Comparison of ENCODE assay signal across 8 cellular contexts in genomic region chr21:46098303-46099141, GRCh38. TPM values are rescaled to one million over a fixed set of nuclear protein-coding genes. Genes with fewer than 3 reads are reported as not detected.
DNase-seq lines count a peak whose midpoint lies in the region; ATAC-seq, FAIRE-seq and TF ChIP-seq lines count a peak whose summit lies in the region.

No MANE protein-coding gene starts in this region.

- H3K27me3 Mint-ChIP-seq in activated T-cell treated with anti-CD3 and anti-CD28 coated beads, Interleukin-2, amount 50 U/mL, for 24 hours, result peaks cover 34% of the 10 kb centered on the region

- H3K27ac Mint-ChIP-seq in activated T-cell treated with anti-CD3 and anti-CD28 coated beads, Interleukin-2, amount 50 U/mL, for 24 hours, result no peak overlapping the region

- H3K27me3 ChIP-seq in right atrium auricular region, result no peaks in the 10 kb centered on the region
- H3K27me3 ChIP-seq in gastrocnemius medialis, result peaks cover 21 to 50% (median 27%) of the 10 kb centered on the region in 3 donors

- H3K4me1 ChIP-seq in right atrium auricular region (peaks cover 0 to 6% of the 10 kb centered on the region in 2 donors), gastrocnemius medialis (no peaks in the 10 kb centered on the region)

- no peaks in the 10 kb centered on the region for H3K36me3 Mint-ChIP-seq in activated T-cell treated with anti-CD3 and anti-CD28 coated beads, Interleukin-2, amount 50 U/mL, for 24 hours (ENCODE audit: low read depth)

- H3K4me1 Mint-ChIP-seq in activated T-cell treated with anti-CD3 and anti-CD28 coated beads, Interleukin-2, amount 50 U/mL, for 24 hours (ENCODE audit: low read depth), result peaks cover 5% of the 10 kb centered on the region

- intact Hi-C loops in gastrocnemius medialis (cut with DNase I; ENCODE audit: low total_unique reads), result loop anchor here (2.0 kb wide), 1 partner anchor 128 kb away; no protein-coding TSS in a partner anchor

- H3K4me3 Mint-ChIP-seq in activated T-cell treated with anti-CD3 and anti-CD28 coated beads, Interleukin-2, amount 50 U/mL, for 24 hours, result peak overlapping the region; percentile 65

- peaks cover 0 to 15% of the 10 kb centered on the region in 2 donors for H3K9me3 ChIP-seq in right atrium auricular region
- no peaks in the 10 kb centered on the region for H3K9me3 ChIP-seq in gastrocnemius medialis

- TF ChIP-seq POLR2A in GM12891 (IDR thresholded peaks at IDR 0.05; ENCODE audit: low read depth, low read length), result no peak
- peak in 1 of 2 donors; percentile 7 for TF ChIP-seq POLR2A in gastrocnemius medialis (IDR thresholded peaks at IDR 0.05)

- peak; percentile 26 for DNase-seq in GM12891 (ENCODE audit: insufficient read length, low spot score)
- peak; percentile 53 for DNase-seq in activated T-cell treated with anti-CD3 and anti-CD28 coated beads, Interleukin-2, amount 50 U/mL, for 24 hours
- DNase-seq in right atrium auricular region (ENCODE audit: low spot score), result peak; percentile 57
- DNase-seq in gastrocnemius medialis, result peak in 1 of 2 donors; percentile 10
- no peak for DNase-seq in GM10266 (ENCODE audit: extremely low spot score)
- DNase-seq in H4 (ENCODE audit: low spot score), result no peak
- DNase-seq in inferior parietal cortex (ENCODE audit: extremely low spot score), result no peak

- in situ Hi-C loops in gastrocnemius medialis (cut with MboI; ENCODE audit: low sequenced_read_pairs in 4 of 4), result no loop called here

- ATAC-seq in gastrocnemius medialis (peak in 1 of 2 donors; percentile 34), GM21367 (IDR thresholded peaks at IDR 0.05; ENCODE audit: unreplicated experiment) (no peak)

- no peaks in the 10 kb centered on the region for H3K36me3 ChIP-seq in right atrium auricular region
- no peaks in the 10 kb centered on the region for H3K36me3 ChIP-seq in gastrocnemius medialis

- H3K4me3 ChIP-seq in right atrium auricular region (peak overlapping the region; percentile 74 to 88), gastrocnemius medialis (peak overlapping the region; percentile 54 to 58 (median 56))

- no peak for TF ChIP-seq CTCF in right atrium auricular region (IDR thresholded peaks at IDR 0.05)
- no peak for TF ChIP-seq CTCF in gastrocnemius medialis (IDR thresholded peaks at IDR 0.05 in 4 of 5, conservative IDR thresholded peaks at IDR 0.05 in 1 of 5)
- TF ChIP-seq CTCF in GM10266 (IDR thresholded peaks at IDR 0.05; ENCODE audit: control insufficient read depth, insufficient read depth, low read depth, missing control alignments), result no peak

- no peak for FAIRE-seq in GM12891 (lab: Jason Lieb, UNC)

- H3K27ac ChIP-seq in right atrium auricular region (peak overlapping the region; percentile 91 to 93), gastrocnemius medialis (peak overlapping the region; percentile 67 to 83 (median 80))

- peaks cover 7% of the 10 kb centered on the region for H3K9me3 Mint-ChIP-seq in activated T-cell treated with anti-CD3 and anti-CD28 coated beads, Interleukin-2, amount 50 U/mL, for 24 hours

TF ChIP-seq in GM12891, 5 proteins besides CTCF, POLR2A, EP300 and RAD21:
- no peak for TF ChIP-seq POLR2AphosphoS5 (IDR thresholded peaks at IDR 0.05; ENCODE audit: low read depth, low read length)
- no peak for TF ChIP-seq TAF1 (IDR thresholded peaks at IDR 0.05; ENCODE audit: low read depth, low read length)
- no peak for TF ChIP-seq PAX5 (IDR thresholded peaks at IDR 0.05; ENCODE audit: insufficient read depth, low read length, severe bottlenecking)
- no peak for TF ChIP-seq SPI1 (IDR thresholded peaks at IDR 0.05; ENCODE audit: low read depth, low read length)
- TF ChIP-seq POU2F2 (IDR thresholded peaks at IDR 0.05; ENCODE audit: low read depth, low read length), result no peak
TF ChIP-seq in GM12891: peak in this region for 0.

RNA-seq across cellular contexts. Expression of gene COL6A2, which starts 0.6 kb away (rescaled TPM):
- polyA plus RNA-seq in GM12891 (2012; ENCODE audit: low read depth, missing spikeins), result 1.5 TPM
- 100 to 1,000 TPM; 249 to 252 TPM for total RNA-seq in right atrium auricular region
- total RNA-seq in gastrocnemius medialis, result 100 to 1,000 TPM in 2 of 4 donors, 10 to 100 TPM in 2; 44.0 to 141 (median 88.4) TPM
- 38.5 and 53.6 TPM in 2 replicates for total RNA-seq in H4 (2014; rRNA removed; shearing (Covaris generic))

RNA-seq across cellular contexts. Expression of gene FTCD, which starts 56.9 kb away (rescaled TPM):
- polyA plus RNA-seq in GM12891 (2012; ENCODE audit: low read depth, missing spikeins), result 0.45 TPM
- under 1 TPM in 1 of 2 donors, not detected in 1; 0.24 TPM for total RNA-seq in right atrium auricular region
- under 1 TPM in 2 of 4 donors, not detected in 2; 0.33 to 0.95 TPM for total RNA-seq in gastrocnemius medialis
- total RNA-seq in H4 (2014; rRNA removed; shearing (Covaris generic)), result 0.41 TPM in 1 of 2 replicates, not detected in the other

Comparison
In these comparisons a context has a peak if more than half of its experiments do, and no peak if none do; other contexts are left out.
1. DNase-seq: peak in GM12891 (single experiment), activated T-cell treated with anti-CD3 and anti-CD28 coated beads, Interleukin-2, amount 50 U/mL, for 24 hours (single experiment) and right atrium auricular region (single experiment); none in GM10266 (single experiment), H4 (single experiment) and inferior parietal cortex (single experiment).